In the genomic region with DNA sequence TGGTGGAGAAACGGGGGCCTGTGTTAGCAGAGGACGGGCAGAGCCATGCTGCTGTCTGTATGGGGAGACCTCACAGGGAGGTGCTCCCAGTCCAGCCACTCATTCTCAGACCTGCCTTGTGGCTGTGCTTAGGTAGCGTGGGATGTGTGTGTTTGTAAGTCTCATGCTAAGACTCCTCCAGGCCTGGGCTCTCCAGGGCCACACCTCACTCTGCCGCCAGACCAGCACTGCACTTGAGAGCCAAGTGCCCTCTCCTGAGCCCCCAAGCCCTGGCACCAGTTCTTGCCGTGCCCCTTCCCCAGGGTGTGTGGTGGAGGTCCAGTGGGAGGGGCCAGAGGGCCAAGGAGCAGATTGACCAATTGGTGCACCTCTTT, we compare ENCODE assay signal across 15 cellular contexts.
"Had no signal": no experiment of that assay in that cellular context is flagged by ENCODE, and none has a peak within 500 bp of the region (broad histone marks: within the 10 kb centered on the region; RNA-seq: fewer than 3 reads in every experiment).

No MANE protein-coding gene starts in this region.

- H3K36me3 Mint-ChIP-seq: natural killer cell had no signal

- H3K27me3 Mint-ChIP-seq: dendritic cell treated with granulocyte-macrophage colony-stimulating factor and Interleukin-4, amounts not matched to agents 40 ng/mL and 50 ng/mL, for 4 days; effector memory CD8-positive, alpha-beta T cell had no signal

- H3K27me3 ChIP-seq: gastrocnemius medialis, spleen, transverse colon had no signal

- H3K4me3 Mint-ChIP-seq: dendritic cell treated with granulocyte-macrophage colony-stimulating factor and Interleukin-4, amounts not matched to agents 40 ng/mL and 50 ng/mL, for 4 days; effector memory CD8-positive, alpha-beta T cell; natural killer cell had no signal

- H3K27ac Mint-ChIP-seq: dendritic cell treated with granulocyte-macrophage colony-stimulating factor and Interleukin-4, amounts not matched to agents 40 ng/mL and 50 ng/mL, for 4 days had no signal

- DNase-seq: activated CD4-positive, alpha-beta T cell treated with anti-CD3 and anti-CD28 coated beads, Interleukin-2, amount 50 U/mL, for 1 hour; aorta; effector memory CD8-positive, alpha-beta T cell; islet precursor cell; mesenchymal stem cell; natural killer cell; spleen; T-helper 9 cell; transverse colon had no signal

- H3K27ac ChIP-seq: epithelial cell of prostate, gastrocnemius medialis, psoas muscle, SK-N-MC, spleen, transverse colon had no signal

- H3K9me3 ChIP-seq: gastrocnemius medialis, psoas muscle, spleen, transverse colon had no signal

- H3K4me1 ChIP-seq: gastrocnemius medialis, psoas muscle had no signal

- ATAC-seq: activated CD4-positive, CD25-positive, alpha-beta regulatory T cell treated with anti-CD3 and anti-CD28 coated beads, Interleukin-2, amount 50 U/mL, for 24 hours had no signal

- H3K4me3 ChIP-seq: gastrocnemius medialis, psoas muscle, SK-N-MC, spleen, transverse colon had no signal

- H3K9me3 Mint-ChIP-seq: dendritic cell treated with granulocyte-macrophage colony-stimulating factor and Interleukin-4, amounts not matched to agents 40 ng/mL and 50 ng/mL, for 4 days; effector memory CD8-positive, alpha-beta T cell; natural killer cell had no signal
